8 cellular contexts compared by ENCODE assay signal in genomic region chr11:63478896-63479295, GRCh38. TPM values are rescaled to one million over a fixed set of nuclear protein-coding genes. Genes with fewer than 3 reads are reported as not detected.
DNase-seq lines count a peak whose midpoint lies in the region; ATAC-seq and TF ChIP-seq lines count a peak whose summit lies in the region.

No MANE protein-coding gene starts in this region.

- H3K4me1 Mint-ChIP-seq in activated naive CD8-positive, alpha-beta T cell treated with anti-CD3 and anti-CD28 coated beads, Interleukin-2, amount 10 ng/mL, durations not matched to agents 7 days and 5 days, result no peaks in the 10 kb centered on the region

- DNase-seq in GM04503 (ENCODE audit: low read depth) (peak; percentile 18), NCI-H1092 treated with DMSO at 0.1 percent for 48 hours (lab: John Stamatoyannopoulos, UW) (peak; percentile 71), SK-N-MC (ENCODE audit: low read depth, low spot score) (peak; percentile 34), Right ventricle myocardium superior (no peak), psoas muscle (no peak)
- DNase-seq in activated naive CD8-positive, alpha-beta T cell treated with anti-CD3 and anti-CD28 coated beads, Interleukin-2, amount 10 ng/mL, durations not matched to agents 7 days and 5 days, result no peak

- H3K4me1 ChIP-seq in psoas muscle, result no peaks in the 10 kb centered on the region

- H3K36me3 ChIP-seq in SK-N-MC (ENCODE audit: insufficient read depth, low read length) (no peaks in the 10 kb centered on the region), psoas muscle (ENCODE audit: insufficient read depth in 1 of 2, low read depth in 1 of 2) (no peaks in the 10 kb centered on the region)

- H3K27ac ChIP-seq in SK-N-MC, result no peak overlapping the region
- no peak overlapping the region for H3K27ac ChIP-seq in psoas muscle

- H3K27ac Mint-ChIP-seq in activated naive CD8-positive, alpha-beta T cell treated with anti-CD3 and anti-CD28 coated beads, Interleukin-2, amount 10 ng/mL, durations not matched to agents 7 days and 5 days, result no peak overlapping the region

- POLR2A ChIA-PET in activated naive CD8-positive, alpha-beta T cell treated with anti-CD3 and anti-CD28 coated beads, Interleukin-2, amount 10 ng/mL, durations not matched to agents 7 days and 5 days (lab: Charles Lee), result interaction anchor here (0.7 to 2.9 kb wide), 4 partner anchors 58 to 157 kb away, joined by 3 to 12 read pairs (median 4); partner anchors contain the start of gene PLAAT4

- peaks cover 3% of the 10 kb centered on the region for H3K9me3 Mint-ChIP-seq in activated naive CD8-positive, alpha-beta T cell treated with anti-CD3 and anti-CD28 coated beads, Interleukin-2, amount 10 ng/mL, durations not matched to agents 7 days and 5 days

- intact Hi-C loops in Right ventricle myocardium superior (cut with DNase I) (loop anchor here (2.0 to 5.0 kb wide), 2 partner anchors 156 to 258 kb away; no protein-coding TSS in a partner anchor), psoas muscle (cut with DNase I) (loop anchor here (1.0 to 2.0 kb wide), 2 partner anchors 156 to 158 kb away; no protein-coding TSS in a partner anchor)

- H3K27me3 ChIP-seq in psoas muscle (ENCODE audit: insufficient read depth in 3 of 3, low read length in 2 of 3), result no peaks in the 10 kb centered on the region

- no peaks in the 10 kb centered on the region for H3K9me3 ChIP-seq in SK-N-MC (ENCODE audit: low read depth, low read length)
- peaks cover 16% of the 10 kb centered on the region for H3K9me3 ChIP-seq in psoas muscle

- peak; percentile 91 for TF ChIP-seq CTCF in psoas muscle (IDR thresholded peaks at IDR 0.05)

- peaks cover 5% of the 10 kb centered on the region for H3K36me3 Mint-ChIP-seq in activated naive CD8-positive, alpha-beta T cell treated with anti-CD3 and anti-CD28 coated beads, Interleukin-2, amount 10 ng/mL, durations not matched to agents 7 days and 5 days

- peak; percentile 52 for ATAC-seq in activated naive CD8-positive, alpha-beta T cell treated with anti-CD3 and anti-CD28 coated beads, Interleukin-2, amount 10 ng/mL, durations not matched to agents 7 days and 5 days (ENCODE audit: low read depth)
- ATAC-seq in Right ventricle myocardium superior (ENCODE audit: poor library complexity) (peak; percentile 92), psoas muscle (peak; percentile 78 to 88 (median 80)), HG03432 (IDR thresholded peaks at IDR 0.05; ENCODE audit: unreplicated experiment) (no peak), HG03135 (IDR thresholded peaks at IDR 0.05; ENCODE audit: unreplicated experiment) (no peak)

- no peak overlapping the region for H3K9ac ChIP-seq in SK-N-MC (ENCODE audit: insufficient read length)

- peaks cover 17% of the 10 kb centered on the region for H3K27me3 Mint-ChIP-seq in activated naive CD8-positive, alpha-beta T cell treated with anti-CD3 and anti-CD28 coated beads, Interleukin-2, amount 10 ng/mL, durations not matched to agents 7 days and 5 days

- H3K4me3 Mint-ChIP-seq in activated naive CD8-positive, alpha-beta T cell treated with anti-CD3 and anti-CD28 coated beads, Interleukin-2, amount 10 ng/mL, durations not matched to agents 7 days and 5 days, result no peak overlapping the region

- 16 to 18% (median 17%) methylated on average over 5 of the region's 5 CpGs for WGBS in psoas muscle, 3 donors

- no peak overlapping the region for H3K4me3 ChIP-seq in SK-N-MC
- no peak overlapping the region for H3K4me3 ChIP-seq in psoas muscle

RNA-seq across cellular contexts. Expression of gene PLAAT5, which starts 12.1 kb away (rescaled TPM):
- under 1 TPM; 0.43 to 0.44 TPM for total RNA-seq in activated naive CD8-positive, alpha-beta T cell treated with anti-CD3 and anti-CD28 coated beads, Interleukin-2, amount 10 ng/mL, durations not matched to agents 7 days and 5 days
- 4.0 TPM for total RNA-seq in Right ventricle myocardium superior
- total RNA-seq in psoas muscle, result under 1 TPM; 0.11 to 0.59 (median 0.44) TPM
- polyA plus RNA-seq in psoas muscle, result under 1 TPM; 0.14 to 0.33 (median 0.30) TPM

RNA-seq across cellular contexts. Expression of gene LGALS12, which starts 27.0 kb away (rescaled TPM):
- not detected for total RNA-seq in activated naive CD8-positive, alpha-beta T cell treated with anti-CD3 and anti-CD28 coated beads, Interleukin-2, amount 10 ng/mL, durations not matched to agents 7 days and 5 days
- total RNA-seq in Right ventricle myocardium superior, result 1.2 TPM
- under 1 TPM in 3 of 4 donors, not detected in 1; 0.16 to 0.54 (median 0.42) TPM for total RNA-seq in psoas muscle
- polyA plus RNA-seq in psoas muscle, result 1 to 10 TPM in 1 of 3 donors, under 1 TPM in 2; 0.22 to 2.0 (median 0.53) TPM

RNA-seq across cellular contexts. Expression of gene PLAAT4, which starts 57.7 kb away (rescaled TPM):
- total RNA-seq in activated naive CD8-positive, alpha-beta T cell treated with anti-CD3 and anti-CD28 coated beads, Interleukin-2, amount 10 ng/mL, durations not matched to agents 7 days and 5 days, result 100 to 1,000 TPM; 156 to 158 TPM
- 28.3 TPM for total RNA-seq in Right ventricle myocardium superior
- total RNA-seq in psoas muscle, result 10 to 100 TPM in 1 of 4 donors, 1 to 10 TPM in 3; 6.9 to 12.2 (median 8.1) TPM
- polyA plus RNA-seq in psoas muscle, result 10 to 100 TPM in 1 of 3 donors, 1 to 10 TPM in 2; 4.3 to 12.2 (median 9.7) TPM

Comparison
In these comparisons a context has a peak if more than half of its experiments do, and no peak if none do; other contexts are left out.
1. DNase-seq: peak in GM04503 (single experiment), NCI-H1092 treated with DMSO at 0.1 percent for 48 hours (single experiment) and SK-N-MC (single experiment); none in activated naive CD8-positive, alpha-beta T cell treated with anti-CD3 and anti-CD28 coated beads, Interleukin-2, amount 10 ng/mL, durations not matched to agents 7 days and 5 days (single experiment), Right ventricle myocardium superior (single experiment) and psoas muscle (0 of 2).
2. ATAC-seq: peak in activated naive CD8-positive, alpha-beta T cell treated with anti-CD3 and anti-CD28 coated beads, Interleukin-2, amount 10 ng/mL, durations not matched to agents 7 days and 5 days (single experiment), Right ventricle myocardium superior (single experiment) and psoas muscle (4 of 4); none in HG03432 (single experiment) and HG03135 (single experiment).